8 cellular contexts compared by ENCODE assay signal in genomic region chr4:140359571-140360427, GRCh38. TPM values are rescaled to one million over a fixed set of nuclear protein-coding genes. Genes with fewer than 3 reads are reported as not detected.
DNase-seq lines count a peak whose midpoint lies in the region; ATAC-seq and TF ChIP-seq lines count a peak whose summit lies in the region.

No MANE protein-coding gene starts in this region.

- H3K27me3 ChIP-seq in psoas muscle (ENCODE audit: insufficient read depth in 3 of 3, low read length in 2 of 3), result no peaks in the 10 kb centered on the region

- H3K9me3 Mint-ChIP-seq in activated naive CD4-positive, alpha-beta T cell treated with anti-CD3 and anti-CD28 coated beads, Interleukin-2, amount 50 U/mL, for 72 hours, result no peaks in the 10 kb centered on the region

- no peak overlapping the region for H3K27ac Mint-ChIP-seq in activated naive CD4-positive, alpha-beta T cell treated with anti-CD3 and anti-CD28 coated beads, Interleukin-2, amount 50 U/mL, for 72 hours

- H3K27ac ChIP-seq in psoas muscle, result no peak overlapping the region

- 29 to 31% (median 31%) methylated on average over 7 of the region's 7 CpGs for WGBS in psoas muscle, 3 donors

- intact Hi-C loops in Right ventricle myocardium inferior (cut with DNase I) (loop anchor here (5.0 kb wide), 2 partner anchors 253 to 493 kb away; no protein-coding TSS in a partner anchor), psoas muscle (cut with DNase I) (loop anchor here in 1 of 2 donors (5.0 kb wide), 2 partner anchors 253 to 493 kb away; no protein-coding TSS in a partner anchor)

- peak; percentile 78 for DNase-seq in NCI-H1048 (lab: John Stamatoyannopoulos, UW)
- peak in 1 of 2 donors; percentile 82 for DNase-seq in activated naive CD4-positive, alpha-beta T cell treated with anti-CD3 and anti-CD28 coated beads, Interleukin-2, amount 50 U/mL, for 72 hours (ENCODE audit: low spot score in 2 of 2)
- DNase-seq in Right ventricle myocardium inferior (ENCODE audit: missing footprints), result no peak
- DNase-seq in psoas muscle, result peak; percentile 58 to 68
- no peak for DNase-seq in epidermal melanocyte (ENCODE audit: insufficient read length, low spot score)

- H3K4me3 ChIP-seq in GM12875 (ENCODE audit: low read depth, low read length) (no peak overlapping the region), psoas muscle (no peak overlapping the region)

- H3K9me3 ChIP-seq in psoas muscle, result no peaks in the 10 kb centered on the region

- no peaks in the 10 kb centered on the region for H3K36me3 Mint-ChIP-seq in activated naive CD4-positive, alpha-beta T cell treated with anti-CD3 and anti-CD28 coated beads, Interleukin-2, amount 50 U/mL, for 72 hours

- no peaks in the 10 kb centered on the region for H3K4me1 ChIP-seq in psoas muscle

- H3K36me3 ChIP-seq in psoas muscle (ENCODE audit: insufficient read depth in 1 of 2, low read depth in 1 of 2), result no peaks in the 10 kb centered on the region

- peak; percentile 98 for ATAC-seq in HG02623 (IDR thresholded peaks at IDR 0.05; ENCODE audit: unreplicated experiment)
- peak; percentile 99 for ATAC-seq in SK-N-SH treated with all-trans-retinoic acid at 6 μM for 48 hours
- peak; percentile 84 to 96 for ATAC-seq in activated naive CD4-positive, alpha-beta T cell treated with anti-CD3 and anti-CD28 coated beads, Interleukin-2, amount 50 U/mL, for 72 hours
- peak; percentile 73 for ATAC-seq in Right ventricle myocardium inferior
- ATAC-seq in psoas muscle, result peak; percentile 68 to 91 (median 80)

- TF ChIP-seq CTCF in GM12875 (IDR thresholded peaks at IDR 0.05; ENCODE audit: borderline replicate concordance, insufficient read depth, low read depth, low read length), result peak; percentile 78
- TF ChIP-seq CTCF in psoas muscle (IDR thresholded peaks at IDR 0.05), result peak; percentile 74

TF ChIP-seq in SK-N-SH treated with all-trans-retinoic acid at 6 μM for 48 hours, 23 proteins besides CTCF, POLR2A, EP300 and RAD21:
- TF ChIP-seq ZFP3 (CRISPR knock-in tag; IDR thresholded peaks at IDR 0.05) (no peak), TOX (CRISPR knock-in tag; IDR thresholded peaks at IDR 0.05; ENCODE audit: borderline replicate concordance) (no peak), ZNF8 (CRISPR knock-in tag; IDR thresholded peaks at IDR 0.05) (no peak), OSR1 (CRISPR knock-in tag; IDR thresholded peaks at IDR 0.05) (no peak), ZNF565 (CRISPR knock-in tag; conservative IDR thresholded peaks at IDR 0.05; ENCODE audit: low read depth) (no peak), PATZ1 (CRISPR knock-in tag; IDR thresholded peaks at IDR 0.05; ENCODE audit: borderline replicate concordance) (no peak), PPARA (CRISPR knock-in tag; IDR thresholded peaks at IDR 0.05; ENCODE audit: borderline replicate concordance) (no peak)

RNA-seq across cellular contexts. Expression of gene SCOC, which starts 13.6 kb away (rescaled TPM):
- total RNA-seq in activated naive CD4-positive, alpha-beta T cell treated with anti-CD3 and anti-CD28 coated beads, Interleukin-2, amount 50 U/mL, for 72 hours, result 10 to 100 TPM; 31.4 to 44.1 TPM
- 75.3 TPM for total RNA-seq in Right ventricle myocardium inferior
- 10 to 100 TPM; 23.9 to 31.6 (median 28.5) TPM for total RNA-seq in psoas muscle
- 10 to 100 TPM; 32.6 to 85.9 (median 40.7) TPM for polyA plus RNA-seq in psoas muscle

Comparison
In these comparisons a context has a peak if more than half of its experiments do, and no peak if none do; other contexts are left out.
1. DNase-seq: peak in NCI-H1048 (single experiment) and psoas muscle (2 of 2); none in Right ventricle myocardium inferior (single experiment) and epidermal melanocyte (single experiment).
2. Peak in every context shown above with its lines, with median percentiles within 50 percentile points of each other: ATAC-seq.